ENCODE assay signal across 19 cellular contexts in the genomic region with DNA sequence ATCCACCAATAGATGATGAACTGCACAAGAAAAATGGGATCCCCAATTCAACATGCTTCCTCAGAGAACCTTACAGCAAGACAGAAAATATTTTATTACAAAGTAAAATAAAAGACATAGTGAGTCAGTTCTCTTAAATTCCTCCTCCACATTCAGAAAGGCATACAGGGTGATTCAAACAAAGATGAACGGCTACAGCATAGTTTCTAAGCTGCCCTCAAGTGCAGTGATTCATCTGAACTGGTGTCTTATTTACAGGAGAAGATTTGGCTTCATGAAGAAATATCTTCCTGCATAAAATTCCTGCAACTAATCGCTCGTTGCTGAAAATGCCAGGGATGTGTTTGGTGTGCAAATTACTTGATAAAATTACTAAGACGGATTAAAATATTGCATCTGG.
DNase-seq lines count a peak whose midpoint lies in the region; ATAC-seq, FAIRE-seq and TF ChIP-seq lines count a peak whose summit lies in the region.
"Had no signal": no experiment of that assay in that cellular context is flagged by ENCODE, and none has a peak within 500 bp of the region (broad histone marks: within the 10 kb centered on the region; RNA-seq: fewer than 3 reads in every experiment).

No MANE protein-coding gene starts in this region.

- peaks cover 2 to 25% of the 10 kb centered on the region in 2 donors for H3K36me3 Mint-ChIP-seq in activated T-cell treated with anti-CD3 and anti-CD28 coated beads, Interleukin-2, amount 50 U/mL, for 72 hours (ENCODE audit: insufficient read depth in 2 of 2)

- no peaks in the 10 kb centered on the region for H3K9me3 ChIP-seq in small intestine (ENCODE audit: control insufficient read depth, low read depth)

- H3K36me3 ChIP-seq in BJ (ENCODE audit: control insufficient read depth, insufficient read depth, low read length), result no peaks in the 10 kb centered on the region
- H3K36me3 ChIP-seq in small intestine (ENCODE audit: control insufficient read depth in 2 of 2, insufficient read depth in 2 of 2, low read length in 2 of 2), result peaks cover 0 to 2% of the 10 kb centered on the region in 2 donors

- no peak for TF ChIP-seq CTCF in BJ (IDR thresholded peaks at IDR 0.05; ENCODE audit: insufficient read depth, low read depth, low read length)

- H3K4me3 Mint-ChIP-seq in activated T-cell treated with anti-CD3 and anti-CD28 coated beads, Interleukin-2, amount 50 U/mL, for 72 hours, result no peak overlapping the region
- H3K4me3 Mint-ChIP-seq: nephron; stimulated activated effector memory CD8-positive, alpha-beta T cell treated with anti-CD3 and anti-CD28 coated beads, Interleukin-12 subunit alpha, Interleukin-12 subunit beta, amount 100 ng/mL, for 72 hours had no signal

- no peaks in the 10 kb centered on the region for H3K4me1 ChIP-seq in small intestine (ENCODE audit: control insufficient read depth in 2 of 2, insufficient read depth in 1 of 2, low read depth in 1 of 2, low read length in 1 of 2)

- no peak overlapping the region for H3K4me3 ChIP-seq in BJ (ENCODE audit: low read depth, low read length)
- H3K4me3 ChIP-seq in small intestine (ENCODE audit: low read depth in 1 of 2, low read length in 2 of 2), result no peak overlapping the region
- H3K4me3 ChIP-seq: GM12878 had no signal

- peak; percentile 75 for DNase-seq in BJ (ENCODE audit: low read depth)
- DNase-seq in NCI-H226, result peak; percentile 67
- DNase-seq in epithelial cell of prostate (ENCODE audit: low read depth, low spot score), result peak; percentile 31
- DNase-seq in non-pigmented ciliary epithelial cell (ENCODE audit: low read depth), result peak; percentile 60
- DNase-seq in activated T-cell treated with anti-CD3 and anti-CD28 coated beads, Interleukin-2, amount 50 U/mL, for 72 hours, result no peak
- no peak for DNase-seq in hypothalamus (lab: John Stamatoyannopoulos, UW)
- no peak for DNase-seq in small intestine
- no peak for DNase-seq in iPS-NIHi11 (ENCODE audit: low spot score)
- DNase-seq: activated naive CD4-positive, alpha-beta T cell treated with anti-CD3 and anti-CD28 coated beads, Interleukin-2, amount 50 U/mL, for 16 hours; C1 segment of cervical spinal cord; DMS79; Karpas-422; NCI-H1436; SIG-M5; trophoblast cell had no signal

- no peak for FAIRE-seq in small intestine (lab: Jason Lieb, UNC)
- FAIRE-seq: colon, GM12878 had no signal

- CTCF ChIA-PET in BJ (lab: Yijun Ruan, JAX), result no interaction called here

- no peak for ATAC-seq in activated T-cell treated with anti-CD3 and anti-CD28 coated beads, Interleukin-2, amount 50 U/mL, for 72 hours (replicated peaks in 1 of 2)
- ATAC-seq: GM12878; stimulated activated effector memory CD8-positive, alpha-beta T cell treated with anti-CD3 and anti-CD28 coated beads, Interleukin-12 subunit alpha, Interleukin-12 subunit beta, amount 100 ng/mL, for 72 hours had no signal

- no peaks in the 10 kb centered on the region for H3K9me3 Mint-ChIP-seq in activated T-cell treated with anti-CD3 and anti-CD28 coated beads, Interleukin-2, amount 50 U/mL, for 72 hours
- H3K9me3 Mint-ChIP-seq: nephron; stimulated activated effector memory CD8-positive, alpha-beta T cell treated with anti-CD3 and anti-CD28 coated beads, Interleukin-12 subunit alpha, Interleukin-12 subunit beta, amount 100 ng/mL, for 72 hours had no signal

- H3K4me1 Mint-ChIP-seq in activated T-cell treated with anti-CD3 and anti-CD28 coated beads, Interleukin-2, amount 50 U/mL, for 72 hours (ENCODE audit: low read depth), result no peaks in the 10 kb centered on the region
- H3K4me1 Mint-ChIP-seq: nephron; stimulated activated effector memory CD8-positive, alpha-beta T cell treated with anti-CD3 and anti-CD28 coated beads, Interleukin-12 subunit alpha, Interleukin-12 subunit beta, amount 100 ng/mL, for 72 hours had no signal

- H3K27ac Mint-ChIP-seq in activated T-cell treated with anti-CD3 and anti-CD28 coated beads, Interleukin-2, amount 50 U/mL, for 72 hours, result no peak overlapping the region
- H3K27ac Mint-ChIP-seq: nephron; stimulated activated effector memory CD8-positive, alpha-beta T cell treated with anti-CD3 and anti-CD28 coated beads, Interleukin-12 subunit alpha, Interleukin-12 subunit beta, amount 100 ng/mL, for 72 hours had no signal

- POLR2A ChIA-PET in BJ (lab: Charles Lee), result no interaction called here

- no peaks in the 10 kb centered on the region for H3K27me3 Mint-ChIP-seq in activated T-cell treated with anti-CD3 and anti-CD28 coated beads, Interleukin-2, amount 50 U/mL, for 72 hours (ENCODE audit: low read depth)

- H3K27me3 ChIP-seq in BJ (ENCODE audit: control insufficient read depth, insufficient read depth, low read length) (no peaks in the 10 kb centered on the region), small intestine (ENCODE audit: control insufficient read depth in 2 of 2, insufficient read depth in 2 of 2, low read length in 2 of 2) (no peaks in the 10 kb centered on the region)

- 89 to 96% (median 91%) methylated on average over 4 of the region's 4 CpGs for WGBS in small intestine, 3 donors

- no peak overlapping the region for H3K27ac ChIP-seq in epithelial cell of prostate
- H3K27ac ChIP-seq in small intestine (ENCODE audit: low read depth in 1 of 2, low read length in 1 of 2), result no peak overlapping the region

Comparison
In these comparisons a context has a peak if more than half of its experiments do, and no peak if none do; other contexts are left out.
1. DNase-seq: peak in BJ (single experiment), NCI-H226 (single experiment), epithelial cell of prostate (single experiment) and non-pigmented ciliary epithelial cell (single experiment); none in activated T-cell treated with anti-CD3 and anti-CD28 coated beads, Interleukin-2, amount 50 U/mL, for 72 hours (0 of 2), hypothalamus (0 of 51), small intestine (single experiment) and iPS-NIHi11 (single experiment).